11 cellular contexts compared by ENCODE assay signal in the genomic region with DNA sequence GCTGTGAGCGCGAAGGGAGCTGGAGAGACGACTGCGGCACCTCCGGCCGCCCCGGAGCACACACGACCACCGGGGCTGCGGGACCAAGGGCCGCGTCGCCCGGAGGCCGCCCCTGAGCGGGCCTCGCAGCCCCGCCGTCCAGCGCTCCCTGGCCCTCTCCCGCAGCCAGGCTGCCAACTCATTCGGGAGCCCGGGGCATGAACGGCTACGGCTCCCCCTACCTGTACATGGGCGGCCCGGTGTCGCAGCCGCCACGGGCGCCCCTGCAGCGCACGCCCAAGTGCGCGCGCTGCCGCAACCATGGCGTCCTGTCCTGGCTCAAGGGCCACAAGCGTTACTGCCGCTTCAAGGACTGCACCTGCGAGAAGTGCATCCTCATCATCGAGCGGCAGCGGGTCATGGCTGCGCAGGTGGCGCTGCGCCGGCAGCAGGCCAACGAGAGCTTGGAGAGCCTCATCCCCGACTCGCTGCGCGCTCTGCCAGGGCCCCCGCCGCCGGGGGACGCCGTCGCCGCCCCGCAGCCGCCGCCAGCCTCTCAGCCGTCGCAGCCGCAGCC. TPM values are rescaled to one million over a fixed set of nuclear protein-coding genes. Genes with fewer than 3 reads are reported as not detected.
A peak's percentile ranks its signal among the peaks of the same experiment; 100 is the strongest.
DNase-seq lines count a peak whose midpoint lies in the region; ATAC-seq, FAIRE-seq and TF ChIP-seq lines count a peak whose summit lies in the region.
"Had no signal": no experiment of that assay in that cellular context is flagged by ENCODE, and none has a peak within 500 bp of the region (broad histone marks: within the 10 kb centered on the region; RNA-seq: fewer than 3 reads in every experiment).

No MANE protein-coding gene starts in this region.

- H3K4me1 ChIP-seq in IMR-90 (ENCODE audit: control insufficient read depth, insufficient read depth, low read length), result no peaks in the 10 kb centered on the region
- no peaks in the 10 kb centered on the region for H3K4me1 ChIP-seq in GM12878 (ENCODE audit: control insufficient read depth, insufficient read depth, low read length)
- peaks cover 20% of the 10 kb centered on the region for H3K4me1 ChIP-seq in mesenchymal stem cell (ENCODE audit: control insufficient read depth, insufficient read depth, low read depth, low read length)

- H2BK120ac ChIP-seq in IMR-90 (ENCODE audit: low read depth, low read length), result no peak overlapping the region
- no peak overlapping the region for H2BK120ac ChIP-seq in mesenchymal stem cell (ENCODE audit: low read depth, low read length)

- H2AK5ac ChIP-seq in IMR-90 (ENCODE audit: low read depth, low read length), result no peak overlapping the region
- H2AK5ac ChIP-seq in mesenchymal stem cell (ENCODE audit: low read length, severe bottlenecking), result no peak overlapping the region

- in situ Hi-C loops in IMR-90 (cut with MboI; ENCODE audit: low sequenced_read_pairs), result no loop called here
- in situ Hi-C loops in GM12878 (cut with MboI), result no loop called here

- FAIRE-seq in GM12878 (lab: Jason Lieb, UNC), result no peak

- H4K20me1 ChIP-seq in IMR-90 (ENCODE audit: insufficient read depth, low read length) (no peaks in the 10 kb centered on the region), GM12878 (ENCODE audit: control insufficient read depth, insufficient read depth) (no peaks in the 10 kb centered on the region; the same call in 1 of the 2 replicates)

- no peak for ATAC-seq in IMR-90 (ENCODE audit: low read depth)
- ATAC-seq in GM12878, result peak; percentile 42
- ATAC-seq in HG03342 (IDR thresholded peaks at IDR 0.05; ENCODE audit: unreplicated experiment), result no peak
- ATAC-seq in GM21717 (IDR thresholded peaks at IDR 0.05; ENCODE audit: unreplicated experiment), result no peak
- ATAC-seq in HG02610 (IDR thresholded peaks at IDR 0.05; ENCODE audit: unreplicated experiment), result no peak
- ATAC-seq: heart left ventricle had no signal

- SMC1A ChIA-PET in GM12878 (lab: Charles Lee; ENCODE audit: uncharacterized antibody, unreplicated experiment), result no interaction called here

- no TSS peak for BruUV-seq in IMR-90 (replicated peaks; lab: Mats Ljungman, UMichigan)
- no TSS peak for BruUV-seq in GM12878 (replicated peaks; lab: Mats Ljungman, UMichigan)

- H3K56ac ChIP-seq in IMR-90 (ENCODE audit: extremely low read depth, insufficient read depth, low read length), result no peak overlapping the region

- no peak overlapping the region for H2BK12ac ChIP-seq in mesenchymal stem cell (ENCODE audit: low read length in 2 of 2)

- no peak for TF ChIP-seq POLR2A in IMR-90 (IDR thresholded peaks at IDR 0.05; ENCODE audit: low read depth, low read length)
- no peak for TF ChIP-seq POLR2A in GM12878 (IDR thresholded peaks at IDR 0.05; ENCODE audit: low read depth, low read length)

- POLR2A ChIA-PET in IMR-90 (lab: Charles Lee; ENCODE audit: unreplicated experiment) (no interaction called here), GM12878 (lab: Charles Lee) (no interaction called here)

- peaks cover 86% of the 10 kb centered on the region for H3K27me3 ChIP-seq in IMR-90 (ENCODE audit: control insufficient read depth, insufficient read depth, low read length)
- peaks cover 27 to 49% of the 10 kb centered on the region in 2 experiments for H3K27me3 ChIP-seq in GM12878 (replicated peaks in 1 of 2; ENCODE audit: control insufficient read depth in 2 of 2, insufficient read depth in 2 of 2, low read length in 1 of 2)
- H3K27me3 ChIP-seq in mesenchymal stem cell (ENCODE audit: control insufficient read depth in 1 of 2, insufficient read depth in 1 of 2, low read length in 2 of 2), result peaks cover 89 to 92% of the 10 kb centered on the region in 2 experiments

- H3K4me3 ChIP-seq in IMR-90 (ENCODE audit: insufficient read depth, low read depth, low read length) (no peak overlapping the region), GM12878 (no peak overlapping the region), mesenchymal stem cell (ENCODE audit: insufficient read depth in 1 of 2, low read depth in 1 of 2, low read length in 2 of 2) (peak overlapping the region in 1 of 2 experiments; percentile 56)

- CTCF ChIA-PET in IMR-90 (lab: Yijun Ruan, JAX) (interaction anchor here (1.0 kb wide), 1 partner anchor 32 kb away, joined by 3 read pairs; no protein-coding TSS in a partner anchor), GM12878 (lab: Yijun Ruan, JAX) (no interaction called here)

- H3K4ac ChIP-seq in IMR-90 (ENCODE audit: low read depth, low read length), result no peak overlapping the region
- no peak overlapping the region for H3K4ac ChIP-seq in mesenchymal stem cell (ENCODE audit: low read depth in 1 of 2, low read length in 2 of 2)

- TF ChIP-seq CTCF in IMR-90 (conservative IDR thresholded peaks at IDR 0.05; ENCODE audit: low read depth, low read length) (no peak), GM12878 (IDR thresholded peaks at IDR 0.05 in 2 of 3, conservative IDR thresholded peaks at IDR 0.05 in 1 of 3; ENCODE audit: control insufficient read depth in 2 of 3, extremely low read depth in 1 of 3, insufficient read depth in 1 of 3, low read depth in 3 of 3, low read length in 3 of 3) (no peak)

- intact Hi-C loops in IMR-90 (cut with micrococcal nuclease) (no loop called here), GM12878 (cut with micrococcal nuclease; ENCODE audit: unreplicated experiment) (no loop called here)

- H4K5ac ChIP-seq in IMR-90 (ENCODE audit: low read depth, low read length), result no peak overlapping the region

- H3K27ac ChIP-seq in IMR-90 (ENCODE audit: insufficient read depth, low read length) (no peak overlapping the region), GM12878 (ENCODE audit: control insufficient read depth, insufficient read depth) (no peak overlapping the region), mesenchymal stem cell (ENCODE audit: low read length, poor library complexity, severe bottlenecking) (no peak overlapping the region)
- H3K27ac ChIP-seq: heart left ventricle had no signal

- dilution Hi-C loops in IMR-90 (cut with HindIII; ENCODE audit: low sequenced_read_pairs, unreplicated experiment), result no loop called here

- RAD21 ChIA-PET in GM12878 (lab: Charles Lee; ENCODE audit: unreplicated experiment), result no interaction called here

- H3K9ac ChIP-seq in IMR-90 (ENCODE audit: low read depth, low read length), result no peak overlapping the region
- no peak overlapping the region for H3K9ac ChIP-seq in GM12878 (ENCODE audit: control insufficient read depth, insufficient read depth, low read length)
- H3K9ac ChIP-seq in mesenchymal stem cell (ENCODE audit: low read length), result no peak overlapping the region

- H3K79me2 ChIP-seq in GM12878 (ENCODE audit: control insufficient read depth, insufficient read depth, low read length), result no peaks in the 10 kb centered on the region

- H3K23ac ChIP-seq in IMR-90 (ENCODE audit: low read depth, low read length), result no peak overlapping the region
- no peak overlapping the region for H3K23ac ChIP-seq in mesenchymal stem cell (ENCODE audit: low read length in 2 of 2)

- TF ChIP-seq RAD21 in IMR-90 (IDR thresholded peaks at IDR 0.05; ENCODE audit: low read length) (no peak), GM12878 (IDR thresholded peaks at IDR 0.05; ENCODE audit: insufficient read depth, low read depth, low read length) (no peak)

- H3K9me1 ChIP-seq in IMR-90 (ENCODE audit: insufficient read depth, low read length), result no peaks in the 10 kb centered on the region

- no peak overlapping the region for H2AK9ac ChIP-seq in IMR-90 (replicated peaks; ENCODE audit: low read depth, low read length, poor library complexity)

- no peak for TF ChIP-seq EP300 in GM12878 (IDR thresholded peaks at IDR 0.05; ENCODE audit: borderline replicate concordance in 1 of 2, control insufficient read depth in 1 of 2, low read depth in 2 of 2, low read length in 2 of 2)

- H3K14ac ChIP-seq in IMR-90 (replicated peaks; ENCODE audit: low read depth, low read length), result no peak overlapping the region
- H3K14ac ChIP-seq in mesenchymal stem cell (ENCODE audit: low read length in 2 of 2), result no peak overlapping the region

- H4K8ac ChIP-seq in IMR-90 (ENCODE audit: low read depth in 2 of 2, low read length in 2 of 2) (no peak overlapping the region), mesenchymal stem cell (ENCODE audit: low read length) (no peak overlapping the region)

- H3K79me1 ChIP-seq in IMR-90 (ENCODE audit: low read depth in 1 of 2, low read length in 2 of 2) (no peaks in the 10 kb centered on the region), mesenchymal stem cell (replicated peaks; ENCODE audit: low read length, poor library complexity, severe bottlenecking) (no peaks in the 10 kb centered on the region)

- H2AFZ ChIP-seq in IMR-90 (replicated peaks; ENCODE audit: low read length, poor library complexity) (peak overlapping the region; percentile 66), GM12878 (ENCODE audit: control insufficient read depth, low read depth, low read length) (no peak overlapping the region), mesenchymal stem cell (ENCODE audit: low read depth, low read length) (no peak overlapping the region)

- no peak overlapping the region for H3K4me2 ChIP-seq in IMR-90 (ENCODE audit: low read depth, low read length)
- no peak overlapping the region for H3K4me2 ChIP-seq in GM12878 (ENCODE audit: control insufficient read depth, insufficient read depth)
- H3K4me2 ChIP-seq in mesenchymal stem cell (ENCODE audit: low read length, poor library complexity, severe bottlenecking), result peak overlapping the region; percentile 16

- no peak overlapping the region for H2BK5ac ChIP-seq in IMR-90 (ENCODE audit: low read depth, low read length, poor library complexity, severe bottlenecking)
- no peak overlapping the region for H2BK5ac ChIP-seq in mesenchymal stem cell (ENCODE audit: low read depth, low read length, poor library complexity, severe bottlenecking)

- H3K9me3 ChIP-seq in IMR-90 (ENCODE audit: control insufficient read depth, insufficient read depth, low read length), result peaks cover 9% of the 10 kb centered on the region; the same call in 1 of the 2 replicates
- H3K9me3 ChIP-seq in GM12878 (replicated peaks; ENCODE audit: control insufficient read depth, insufficient read depth, low read length), result peaks cover 4% of the 10 kb centered on the region; the same call in 2 of the 3 replicates
- no peaks in the 10 kb centered on the region for H3K9me3 ChIP-seq in mesenchymal stem cell (ENCODE audit: control insufficient read depth, low read length)
- H3K9me3 ChIP-seq: heart left ventricle had no signal

- H2BK20ac ChIP-seq in IMR-90 (ENCODE audit: low read depth, low read length), result no peak overlapping the region

- H4K91ac ChIP-seq in IMR-90 (ENCODE audit: insufficient read depth, low read depth, low read length) (no peak overlapping the region), mesenchymal stem cell (ENCODE audit: low read length) (no peak overlapping the region)

- H3K18ac ChIP-seq in IMR-90 (ENCODE audit: low read depth, low read length), result no peak overlapping the region
- no peak overlapping the region for H3K18ac ChIP-seq in mesenchymal stem cell (ENCODE audit: low read depth in 1 of 2, low read length in 2 of 2)

- no peak overlapping the region for H2BK15ac ChIP-seq in IMR-90 (ENCODE audit: low read depth, low read length)
- no peak overlapping the region for H2BK15ac ChIP-seq in mesenchymal stem cell (ENCODE audit: low read depth, poor library complexity, severe bottlenecking)

- H3K36me3 ChIP-seq in IMR-90 (ENCODE audit: control insufficient read depth, insufficient read depth, low read length) (no peaks in the 10 kb centered on the region), GM12878 (ENCODE audit: control insufficient read depth in 2 of 2, insufficient read depth in 2 of 2, low read length in 1 of 2) (no peaks in the 10 kb centered on the region), mesenchymal stem cell (ENCODE audit: control insufficient read depth in 1 of 2, insufficient read depth in 2 of 2, low read depth in 1 of 2, low read length in 2 of 2) (no peaks in the 10 kb centered on the region)
- H3K36me3 ChIP-seq: heart left ventricle had no signal

- WGBS in IMR-90 (ENCODE audit: extremely low coverage in 2 of 2, insufficient read length in 1 of 2), 2 experiments, result 3% methylated on average over 27 of the region's 66 CpGs; no CpG with 5 or more reads in 1 of the 2 experiments
- 16% methylated on average over 40 of the region's 66 CpGs for WGBS in GM12878 (ENCODE audit: insufficient coverage, insufficient replicate concordance, low lambda C conversion rate, missing lambda C conversion rate)
- WGBS in mesenchymal stem cell, result 2% methylated on average over 59 of the region's 66 CpGs

- DNase-seq in ELF-1 (ENCODE audit: low read depth, low spot score) (peak; percentile 59), IMR-90 (no peak), GM12878 (ENCODE audit: low read depth, low spot score) (no peak), mesenchymal stem cell (no peak), NCI-H2081 (lab: John Stamatoyannopoulos, UW) (no peak)
- DNase-seq: GF-D8, heart left ventricle had no signal

RNA-seq across cellular contexts. Expression of gene DMRT3, which starts 0.4 kb away (rescaled TPM):
- total RNA-seq in IMR-90 (2012; rRNA removed) (not detected in 2 replicates), GM12878 (2014; rRNA removed) (0.06 TPM in 1 of 2 replicates, not detected in the other), GM12878 (2014; rRNA removed; fragmentation: Illumina TruSeq; extraction: Trizol) (not detected in 2 replicates), GM12878 (2021) (not detected in 2 replicates)
- polyA plus RNA-seq in IMR-90 (2012; rRNA removed) (not detected in 2 replicates), GM12878 (2011; rRNA removed) (not detected in 2 replicates), GM12878 (2014; fragmentation: Illumina TruSeq; extraction: Trizol) (not detected in 2 replicates), GM12878 (2014; fragmentation: Nextera tagmentation; extraction: Ambion mirVana) (under 1 TPM in 1 of 2 experiments, not detected in 1; 0.11 TPM), GM12878 (2014; rRNA removed) (0.03 TPM in 1 of 2 replicates, not detected in the other), GM12878 (2016; fragmentation: Nextera tagmentation; extraction: Ambion mirVana) (not detected)
- 0.01 TPM in 1 of 2 replicates, not detected in the other for polyA plus RNA-seq in IMR-90 (2012; cell fraction: cytosol; rRNA removed)
- polyA plus RNA-seq in IMR-90 (2012; cell fraction: nucleus; rRNA removed; ENCODE audit: low replicate concordance), result not detected in 2 replicates
- total RNA-seq in GM12878 (2013; cell fraction: nucleolus; rRNA removed), result not detected in 2 replicates
- polyA plus RNA-seq in GM12878 (2011; ENCODE audit: low read depth), result not detected
- polyA plus RNA-seq in GM12878 (2011; cell fraction: cytosol; rRNA removed), result 0.04 TPM in 1 of 2 replicates, not detected in the other
- polyA plus RNA-seq in GM12878 (2011; cell fraction: nucleus; rRNA removed), result not detected in 2 replicates
- not detected in 2 replicates for polyA plus RNA-seq in GM12878 (2012)
- not detected in 2 replicates for polyA minus RNA-seq in GM12878 (2011; rRNA and poly(A)+ RNA removed)
- not detected in 2 replicates for polyA minus RNA-seq in GM12878 (2011; cell fraction: cytosol; rRNA and poly(A)+ RNA removed)
- not detected in 2 replicates for polyA minus RNA-seq in GM12878 (2011; cell fraction: nucleus; rRNA and poly(A)+ RNA removed)
- not detected for polyA plus RNA-seq in mesenchymal stem cell (2013, experiment 1 of 2)
- polyA plus RNA-seq in mesenchymal stem cell (2013, experiment 2 of 2), result not detected
- total RNA-seq: pulmonary artery endothelial cell had no signal
- polyA plus RNA-seq: heart left ventricle had no signal
